In genomic region chr1:147723691-147724323, GRCh38 we compare ENCODE assay signal across 8 cellular contexts. TPM values are rescaled to one million over a fixed set of nuclear protein-coding genes. Genes with fewer than 3 reads are reported as not detected.
DNase-seq lines count a peak whose midpoint lies in the region; ATAC-seq and TF ChIP-seq lines count a peak whose summit lies in the region.

No MANE protein-coding gene starts in this region.

- peaks cover 4% of the 10 kb centered on the region for H3K9me3 Mint-ChIP-seq in activated CD4-positive, alpha-beta memory T cell treated with anti-CD3 and anti-CD28 coated beads for 36 hours
- H3K9me3 Mint-ChIP-seq in activated CD4-positive, alpha-beta memory T cell treated with anti-CD3 and anti-CD28 coated beads, Interleukin-2, amount 10 ng/mL, durations not matched to agents 7 days and 5 days = peaks cover 4% of the 10 kb centered on the region

- DNase-seq in activated CD4-positive, alpha-beta memory T cell treated with anti-CD3 and anti-CD28 coated beads for 36 hours = peak; percentile 39
- DNase-seq in activated CD4-positive, alpha-beta memory T cell treated with anti-CD3 and anti-CD28 coated beads, Interleukin-2, amount 10 ng/mL, durations not matched to agents 7 days and 5 days = no peak
- DNase-seq in NCI-H526 treated with DMSO at 0.1 percent for 48 hours (lab: John Stamatoyannopoulos, UW) (peak; percentile 90), colonic mucosa (peak; percentile 44), midbrain (lab: John Stamatoyannopoulos, UW) (peak; percentile 20), NCI-H510A (lab: John Stamatoyannopoulos, UW) (no peak)
- DNase-seq in effector CD8-positive, alpha-beta T cell (lab: John Stamatoyannopoulos, UW) = no peak

- H3K36me3 ChIP-seq in colonic mucosa = no peaks in the 10 kb centered on the region

- H3K4me1 Mint-ChIP-seq in activated CD4-positive, alpha-beta memory T cell treated with anti-CD3 and anti-CD28 coated beads for 36 hours (ENCODE audit: low read depth) = peaks cover 4% of the 10 kb centered on the region
- H3K4me1 Mint-ChIP-seq in activated CD4-positive, alpha-beta memory T cell treated with anti-CD3 and anti-CD28 coated beads, Interleukin-2, amount 10 ng/mL, durations not matched to agents 7 days and 5 days = no peaks in the 10 kb centered on the region

- H3K9me3 ChIP-seq in colonic mucosa = no peaks in the 10 kb centered on the region

- no peak overlapping the region for H3K9ac ChIP-seq in colonic mucosa (ENCODE audit: low read depth in 2 of 2, low read length in 2 of 2)

- no peak overlapping the region for H3K4me3 ChIP-seq in colonic mucosa

- CTCF ChIA-PET in activated CD4-positive, alpha-beta memory T cell treated with anti-CD3 and anti-CD28 coated beads for 36 hours (lab: Charles Lee) = interaction anchor here (1.1 to 4.3 kb wide), 5 partner anchors 12 to 169 kb away, joined by 3 to 38 read pairs (median 6); no protein-coding TSS in a partner anchor
- CTCF ChIA-PET in activated CD4-positive, alpha-beta memory T cell treated with anti-CD3 and anti-CD28 coated beads, Interleukin-2, amount 10 ng/mL, durations not matched to agents 7 days and 5 days (lab: Charles Lee) = interaction anchor here (1.4 kb wide), 1 partner anchor 165 kb away, joined by 4 read pairs; no protein-coding TSS in a partner anchor

- TF ChIP-seq CTCF in colonic mucosa (IDR thresholded peaks at IDR 0.05) = no peak

- H3K4me1 ChIP-seq in colonic mucosa = peaks cover 4% of the 10 kb centered on the region

- H3K27me3 ChIP-seq in colonic mucosa = no peaks in the 10 kb centered on the region

- POLR2A ChIA-PET in activated CD4-positive, alpha-beta memory T cell treated with anti-CD3 and anti-CD28 coated beads for 36 hours (lab: Charles Lee) = no interaction called here
- POLR2A ChIA-PET in activated CD4-positive, alpha-beta memory T cell treated with anti-CD3 and anti-CD28 coated beads, Interleukin-2, amount 10 ng/mL, durations not matched to agents 7 days and 5 days (lab: Charles Lee) = no interaction called here

- no peak overlapping the region for H3K27ac ChIP-seq in colonic mucosa

- peaks cover 2% of the 10 kb centered on the region for H3K36me3 Mint-ChIP-seq in activated CD4-positive, alpha-beta memory T cell treated with anti-CD3 and anti-CD28 coated beads for 36 hours
- H3K36me3 Mint-ChIP-seq in activated CD4-positive, alpha-beta memory T cell treated with anti-CD3 and anti-CD28 coated beads, Interleukin-2, amount 10 ng/mL, durations not matched to agents 7 days and 5 days (ENCODE audit: low read depth) = no peaks in the 10 kb centered on the region

- no peak overlapping the region for H3K27ac Mint-ChIP-seq in activated CD4-positive, alpha-beta memory T cell treated with anti-CD3 and anti-CD28 coated beads for 36 hours
- H3K27ac Mint-ChIP-seq in activated CD4-positive, alpha-beta memory T cell treated with anti-CD3 and anti-CD28 coated beads, Interleukin-2, amount 10 ng/mL, durations not matched to agents 7 days and 5 days = no peak overlapping the region

- intact Hi-C loops in activated CD4-positive, alpha-beta memory T cell treated with anti-CD3 and anti-CD28 coated beads for 36 hours (cut with micrococcal nuclease) = loop anchor here (1.0 kb wide), 1 partner anchor 168 kb away; no protein-coding TSS in a partner anchor
- intact Hi-C loops in colonic mucosa (cut with DNase I) = loop anchor here (10.0 kb wide), 1 partner anchor 171 kb away; no protein-coding TSS in a partner anchor

- no peak overlapping the region for H3K4me3 Mint-ChIP-seq in activated CD4-positive, alpha-beta memory T cell treated with anti-CD3 and anti-CD28 coated beads for 36 hours
- H3K4me3 Mint-ChIP-seq in activated CD4-positive, alpha-beta memory T cell treated with anti-CD3 and anti-CD28 coated beads, Interleukin-2, amount 10 ng/mL, durations not matched to agents 7 days and 5 days = no peak overlapping the region

- ATAC-seq in GM21825 (IDR thresholded peaks at IDR 0.05; ENCODE audit: unreplicated experiment) = no peak

- no peaks in the 10 kb centered on the region for H3K27me3 Mint-ChIP-seq in activated CD4-positive, alpha-beta memory T cell treated with anti-CD3 and anti-CD28 coated beads for 36 hours
- peaks cover 5% of the 10 kb centered on the region for H3K27me3 Mint-ChIP-seq in activated CD4-positive, alpha-beta memory T cell treated with anti-CD3 and anti-CD28 coated beads, Interleukin-2, amount 10 ng/mL, durations not matched to agents 7 days and 5 days

RNA-seq across cellular contexts. Expression of gene GJA5, which starts 36.6 kb away (rescaled TPM):
- total RNA-seq in activated CD4-positive, alpha-beta memory T cell treated with anti-CD3 and anti-CD28 coated beads for 36 hours = not detected
- total RNA-seq in activated CD4-positive, alpha-beta memory T cell treated with anti-CD3 and anti-CD28 coated beads, Interleukin-2, amount 10 ng/mL, durations not matched to agents 7 days and 5 days = not detected
- total RNA-seq in colonic mucosa = 1 to 10 TPM; 1.1 to 4.8 TPM

RNA-seq across cellular contexts. Expression of gene ACP6, which starts 53.5 kb away (rescaled TPM):
- 10 to 100 TPM; 11.6 to 12.5 TPM for total RNA-seq in activated CD4-positive, alpha-beta memory T cell treated with anti-CD3 and anti-CD28 coated beads for 36 hours
- 10 to 100 TPM; 17.8 to 21.0 TPM for total RNA-seq in activated CD4-positive, alpha-beta memory T cell treated with anti-CD3 and anti-CD28 coated beads, Interleukin-2, amount 10 ng/mL, durations not matched to agents 7 days and 5 days
- 10 to 100 TPM; 21.6 to 22.7 TPM for total RNA-seq in colonic mucosa

Comparison
In these comparisons a context has a peak if more than half of its experiments do, and no peak if none do; other contexts are left out.
1. DNase-seq: peak in activated CD4-positive, alpha-beta memory T cell treated with anti-CD3 and anti-CD28 coated beads for 36 hours (single experiment), NCI-H526 treated with DMSO at 0.1 percent for 48 hours (single experiment), colonic mucosa (single experiment) and midbrain (single experiment); none in activated CD4-positive, alpha-beta memory T cell treated with anti-CD3 and anti-CD28 coated beads, Interleukin-2, amount 10 ng/mL, durations not matched to agents 7 days and 5 days (single experiment), effector CD8-positive, alpha-beta T cell (single experiment) and NCI-H510A (single experiment).